ENCODE assay signal across 8 cellular contexts in the genomic region with DNA sequence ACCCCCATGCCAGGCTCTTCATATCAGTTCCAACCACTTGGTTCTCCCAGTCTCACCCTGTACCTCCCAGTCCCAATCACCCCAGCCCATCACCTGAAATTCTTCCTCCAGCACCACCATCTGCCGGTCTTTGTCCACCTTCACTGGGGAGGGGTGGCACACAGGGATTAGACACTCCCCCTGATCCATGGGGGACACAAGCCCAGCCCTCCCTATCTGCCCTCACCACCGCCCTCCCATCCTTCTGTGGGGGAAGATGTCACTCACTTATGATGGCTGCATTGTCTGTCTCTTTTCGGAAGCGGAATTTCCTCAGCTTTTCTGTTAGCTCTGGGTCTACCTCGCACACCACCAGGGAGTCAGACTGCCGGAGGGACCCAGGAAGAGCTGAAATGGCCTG. TPM values are rescaled to one million over a fixed set of nuclear protein-coding genes. Genes with fewer than 3 reads are reported as not detected.
DNase-seq lines count a peak whose midpoint lies in the region; ATAC-seq and TF ChIP-seq lines count a peak whose summit lies in the region.

No MANE protein-coding gene starts in this region.

- no peaks in the 10 kb centered on the region for H3K9me3 Mint-ChIP-seq in natural killer cell treated with Interleukin-12 subunit alpha and Interleukin-12 subunit beta and Interleukin-15 and Interleukin-18, amount 100 ng/mL, for 72 hours

- peak overlapping the region; percentile 99 for H3K27ac Mint-ChIP-seq in natural killer cell treated with Interleukin-12 subunit alpha and Interleukin-12 subunit beta and Interleukin-15 and Interleukin-18, amount 100 ng/mL, for 72 hours

- no peaks in the 10 kb centered on the region for H3K36me3 Mint-ChIP-seq in natural killer cell treated with Interleukin-12 subunit alpha and Interleukin-12 subunit beta and Interleukin-15 and Interleukin-18, amount 100 ng/mL, for 72 hours

- H3K27me3 Mint-ChIP-seq in natural killer cell treated with Interleukin-12 subunit alpha and Interleukin-12 subunit beta and Interleukin-15 and Interleukin-18, amount 100 ng/mL, for 72 hours = no peaks in the 10 kb centered on the region

- in situ Hi-C loops in GM13977 (cut with MboI; ENCODE audit: low pct_unique_long_range_greater_than_20kb, low sequenced_read_pairs, unreplicated experiment) = loop anchor here (10.0 kb wide), 1 partner anchor 210 kb away; a partner anchor contains a TSS

- peak overlapping the region; percentile 65 for H3K27ac ChIP-seq in adipose tissue (ENCODE audit: low read depth, low read length)

- TF ChIP-seq CTCF in GM13977 (IDR thresholded peaks at IDR 0.05; ENCODE audit: extremely low read depth, insufficient read depth, missing control alignments) = no peak

- H3K4me1 Mint-ChIP-seq in natural killer cell treated with Interleukin-12 subunit alpha and Interleukin-12 subunit beta and Interleukin-15 and Interleukin-18, amount 100 ng/mL, for 72 hours (ENCODE audit: low read depth in 2 of 2) = peaks cover 45 to 46% of the 10 kb centered on the region in 2 donors

- peak; percentile 16 for ATAC-seq in HG03432 (IDR thresholded peaks at IDR 0.05; ENCODE audit: unreplicated experiment)
- ATAC-seq in natural killer cell treated with Interleukin-12 subunit alpha and Interleukin-12 subunit beta and Interleukin-15 and Interleukin-18, amount 100 ng/mL, for 72 hours = peak; percentile 33 to 48
- ATAC-seq in HG02759 (IDR thresholded peaks at IDR 0.05; ENCODE audit: unreplicated experiment) = no peak

- H3K4me3 Mint-ChIP-seq in natural killer cell treated with Interleukin-12 subunit alpha and Interleukin-12 subunit beta and Interleukin-15 and Interleukin-18, amount 100 ng/mL, for 72 hours = peak overlapping the region; percentile 99

- DNase-seq in CMK (ENCODE audit: low read depth) (peak; percentile 61), SW480 (ENCODE audit: low spot score) (no peak), NCI-H524 treated with DMSO at 0.1 percent for 48 hours (lab: John Stamatoyannopoulos, UW) (no peak), GM13977 (ENCODE audit: low spot score) (no peak)
- DNase-seq in natural killer cell treated with Interleukin-12 subunit alpha and Interleukin-12 subunit beta and Interleukin-15 and Interleukin-18, amount 100 ng/mL, for 72 hours (ENCODE audit: low spot score) = no peak

- 26 to 45% (median 35%) methylated on average over 6 of the region's 6 CpGs for WGBS in adipose tissue, 3 donors

RNA-seq across cellular contexts. Expression of a gene that starts 0.7 kb away (rescaled TPM):
- 100 to 1,000 TPM in 1 of 3 donors, 10 to 100 TPM in 2; 12.9 to 156 (median 86.3) TPM for polyA plus RNA-seq in adipose tissue
- 100 to 1,000 TPM; 185 to 242 TPM for total RNA-seq in natural killer cell treated with Interleukin-12 subunit alpha and Interleukin-12 subunit beta and Interleukin-15 and Interleukin-18, amount 100 ng/mL, for 72 hours

RNA-seq across cellular contexts. Expression of a gene that starts 7.1 kb away (rescaled TPM):
- 10 to 100 TPM; 34.3 to 79.0 (median 77.6) TPM for polyA plus RNA-seq in adipose tissue
- total RNA-seq in natural killer cell treated with Interleukin-12 subunit alpha and Interleukin-12 subunit beta and Interleukin-15 and Interleukin-18, amount 100 ng/mL, for 72 hours = 10 to 100 TPM; 81.4 to 95.5 TPM

RNA-seq across cellular contexts. Expression of a gene that starts 14.5 kb away (rescaled TPM):
- 1 to 10 TPM in 1 of 3 donors, under 1 TPM in 2; 0.67 to 1.2 (median 0.98) TPM for polyA plus RNA-seq in adipose tissue
- 1 to 10 TPM; 2.3 to 4.9 TPM for total RNA-seq in natural killer cell treated with Interleukin-12 subunit alpha and Interleukin-12 subunit beta and Interleukin-15 and Interleukin-18, amount 100 ng/mL, for 72 hours

RNA-seq across cellular contexts. Expression of a gene that starts 39.0 kb away (rescaled TPM):
- not detected for polyA plus RNA-seq in adipose tissue
- total RNA-seq in natural killer cell treated with Interleukin-12 subunit alpha and Interleukin-12 subunit beta and Interleukin-15 and Interleukin-18, amount 100 ng/mL, for 72 hours = under 1 TPM in 1 of 2 donors, not detected in 1; 0.36 TPM

RNA-seq across cellular contexts. Expression of a gene that starts 55.7 kb away (rescaled TPM):
- polyA plus RNA-seq in adipose tissue = 10 to 100 TPM; 21.4 to 36.2 (median 34.2) TPM
- total RNA-seq in natural killer cell treated with Interleukin-12 subunit alpha and Interleukin-12 subunit beta and Interleukin-15 and Interleukin-18, amount 100 ng/mL, for 72 hours = 10 to 100 TPM; 38.1 to 39.2 TPM
